ENCODE assay signal across 13 cellular contexts in genomic region chr11:61727401-61727811, GRCh38. TPM values are rescaled to one million over a fixed set of nuclear protein-coding genes. Genes with fewer than 3 reads are reported as not detected.
A peak's percentile ranks its signal among the peaks of the same experiment; 100 is the strongest.
DNase-seq lines count a peak whose midpoint lies in the region; ATAC-seq and TF ChIP-seq lines count a peak whose summit lies in the region.
"Had no signal": no experiment of that assay in that cellular context is flagged by ENCODE, and none has a peak within 500 bp of the region (broad histone marks: within the 10 kb centered on the region; RNA-seq: fewer than 3 reads in every experiment).

No MANE protein-coding gene starts in this region.

- peaks cover 0 to 72% of the 10 kb centered on the region in 2 experiments; a peak in 1 of 3 replicates for H3K36me3 ChIP-seq in HEK293 (ENCODE audit: control insufficient read depth in 2 of 2, insufficient read depth in 1 of 2, low read length in 2 of 2)

- CTCF ChIA-PET in HEK293 (lab: Yijun Ruan, JAX): no interaction called here

- TF ChIP-seq CTCF in HEK293 (tag by site-specific recombination; IDR thresholded peaks at IDR 0.05): no peak
- no peak for TF ChIP-seq CTCF in natural killer cell (IDR thresholded peaks at IDR 0.05)

- H3K4me3 ChIP-seq in HEK293 (ENCODE audit: low read depth, low read length): no peak overlapping the region

- no peak overlapping the region for H3K27ac Mint-ChIP-seq in natural killer cell

- DNase-seq in natural killer cell (no peak), DMS79 treated with DMSO at 0.1 percent for 48 hours (lab: John Stamatoyannopoulos, UW) (no peak)
- DNase-seq: DND-41, H7, KG1, NCI-H1694 treated with DMSO at 0.1 percent for 48 hours had no signal

- H3K27me3 Mint-ChIP-seq in natural killer cell (ENCODE audit: low read depth in 2 of 2): peaks cover 0 to 4% of the 10 kb centered on the region in 2 donors

- H3K4me3 Mint-ChIP-seq in natural killer cell: no peak overlapping the region

- no peaks in the 10 kb centered on the region for H3K4me1 ChIP-seq in HEK293 (ENCODE audit: control insufficient read depth, insufficient read depth, low read length)

- no peaks in the 10 kb centered on the region for H3K27me3 ChIP-seq in layer of hippocampus (ENCODE audit: control insufficient read depth, insufficient read depth, low read length)

- TF ChIP-seq POLR2A in GM18505 (IDR thresholded peaks at IDR 0.05; ENCODE audit: borderline replicate concordance, extremely low read depth, insufficient read depth, insufficient read length): no peak

- H3K4me1 Mint-ChIP-seq in natural killer cell: peaks cover 0 to 4% of the 10 kb centered on the region in 2 donors

- ATAC-seq in natural killer cell (no peak), GM18505 (IDR thresholded peaks at IDR 0.05; ENCODE audit: unreplicated experiment) (no peak)
- ATAC-seq: Panc1 had no signal

- intact Hi-C loops in natural killer cell (cut with micrococcal nuclease): no loop called here

- H3K9me3 ChIP-seq in HEK293 (ENCODE audit: control insufficient read depth, insufficient read depth, low read depth, low read length): no peaks in the 10 kb centered on the region

- H3K27ac ChIP-seq in HEK293 (ENCODE audit: extremely low read depth, low read depth, low read length): no peak overlapping the region
- H3K27ac ChIP-seq in cingulate gyrus (ENCODE audit: low read depth, low read length): peak overlapping the region; percentile 54
- peak overlapping the region; percentile 38 for H3K27ac ChIP-seq in layer of hippocampus (ENCODE audit: low read depth, low read length)
- H3K27ac ChIP-seq in temporal lobe (ENCODE audit: low read depth, low read length): peak overlapping the region; percentile 65
- H3K27ac ChIP-seq: C4-2B had no signal

- H3K9me3 Mint-ChIP-seq in natural killer cell: no peaks in the 10 kb centered on the region

- H3K36me3 Mint-ChIP-seq in natural killer cell: no peaks in the 10 kb centered on the region

- POLR2A ChIA-PET in HEK293 (lab: Yijun Ruan, JAX): interaction anchor here (0.6 kb wide), 1 partner anchor 276 kb away, joined by 4 read pairs; no protein-coding TSS in a partner anchor

TF ChIP-seq in HEK293, 187 proteins besides CTCF, POLR2A, EP300 and RAD21:
- TF ChIP-seq ZNF157 (tag by site-specific recombination; IDR thresholded peaks at IDR 0.05) (no peak), ZNF138 (tag by site-specific recombination; IDR thresholded peaks at IDR 0.05; ENCODE audit: borderline replicate concordance) (no peak), ZNF660 (tag by site-specific recombination; IDR thresholded peaks at IDR 0.05) (no peak), EGR2 (tag by site-specific recombination; IDR thresholded peaks at IDR 0.05; ENCODE audit: low read depth) (no peak), ZIC2 (tag by site-specific recombination; IDR thresholded peaks at IDR 0.05) (peak; percentile 43), SALL2 (tag by site-specific recombination; IDR thresholded peaks at IDR 0.05; ENCODE audit: borderline replicate concordance) (no peak), ZNF549 (tag by site-specific recombination; IDR thresholded peaks at IDR 0.05) (no peak), ZNF24 (tag by site-specific recombination; IDR thresholded peaks at IDR 0.05) (no peak)

RNA-seq across cellular contexts. Expression of gene MYRF, which starts 25.0 kb away (rescaled TPM):
- 1.2 TPM for total RNA-seq in temporal lobe
- 10 to 100 TPM in 1 of 3 donors, 1 to 10 TPM in 2; 4.9 to 15.3 (median 7.3) TPM for total RNA-seq in natural killer cell

RNA-seq across cellular contexts. Expression of gene DAGLA, which starts 47.2 kb away (rescaled TPM):
- total RNA-seq in temporal lobe (7.4 TPM), natural killer cell (under 1 TPM; 0.18 to 0.48 (median 0.38) TPM)
